ENCODE assay signal across 19 cellular contexts in genomic region chr13:100381595-100382224, GRCh38.
DNase-seq lines count a peak whose midpoint lies in the region; ATAC-seq and TF ChIP-seq lines count a peak whose summit lies in the region.
"Had no signal": no experiment of that assay in that cellular context is flagged by ENCODE, and none has a peak within 500 bp of the region (broad histone marks: within the 10 kb centered on the region; RNA-seq: fewer than 3 reads in every experiment).

No MANE protein-coding gene starts in this region.

- no peak overlapping the region for H3K4me3 ChIP-seq in choroid plexus epithelial cell (ENCODE audit: low read depth, low read length)
- H3K4me3 ChIP-seq in neuronal stem cell (ENCODE audit: low read length in 2 of 2), result no peak overlapping the region
- H3K4me3 ChIP-seq: BLaER1 treated with 17β-estradiol and CSF1 and Interleukin-3, amounts not matched to agents 10 nM and 100 nM; GM12878; SK-N-MC had no signal

- H3K27ac ChIP-seq in neuronal stem cell (replicated peaks; ENCODE audit: low read length), result no peak overlapping the region
- H3K27ac ChIP-seq: BLaER1 treated with 17β-estradiol and CSF1 and Interleukin-3, amounts not matched to agents 10 nM and 100 nM; RWPE1; SK-N-MC had no signal

- H3K36me3 ChIP-seq in neuronal stem cell (replicated peaks in 1 of 2; ENCODE audit: control insufficient read depth in 2 of 2, insufficient read depth in 2 of 2, low read length in 2 of 2), result peaks cover 0 to 2% of the 10 kb centered on the region in 2 donors

- ATAC-seq in Right ventricle myocardium inferior, result peak; percentile 13
- ATAC-seq in HG03520 (IDR thresholded peaks at IDR 0.05; ENCODE audit: unreplicated experiment), result no peak
- ATAC-seq in GM21619 (IDR thresholded peaks at IDR 0.05; ENCODE audit: unreplicated experiment), result no peak
- ATAC-seq: GM12878 had no signal

- WGBS in neuronal stem cell (ENCODE audit: extremely low coverage in 2 of 2, insufficient read length in 2 of 2, insufficient replicate concordance in 1 of 2), 2 donors, result no CpG with 5 or more reads among the region's 16 CpGs

- peak overlapping the region; percentile 38 for H3K14ac ChIP-seq in neuronal stem cell (ENCODE audit: low read length)

- peak overlapping the region; percentile 27 for H3K23ac ChIP-seq in neuronal stem cell (ENCODE audit: low read depth, low read length, poor library complexity)

- H2BK120ac ChIP-seq in neuronal stem cell (ENCODE audit: low read depth, low read length), result no peak overlapping the region

- H3K9ac ChIP-seq in neuronal stem cell (ENCODE audit: low read depth, low read length, poor library complexity), result no peak overlapping the region
- H3K9ac ChIP-seq: BLaER1 treated with 17β-estradiol and CSF1 and Interleukin-3, amounts not matched to agents 10 nM and 100 nM had no signal

- no peak overlapping the region for H3K4me2 ChIP-seq in neuronal stem cell (ENCODE audit: insufficient read depth, low read length, poor library complexity, severe bottlenecking)

- no peak overlapping the region for H3K4ac ChIP-seq in neuronal stem cell (ENCODE audit: low read length)

- intact Hi-C loops in Right ventricle myocardium inferior (cut with DNase I), result no loop called here
- intact Hi-C loops in cardiac septum (cut with DNase I), result no loop called here
- intact Hi-C loops in posterior vena cava (cut with DNase I), result no loop called here

- TF ChIP-seq CTCF in choroid plexus epithelial cell (conservative IDR thresholded peaks at IDR 0.05; ENCODE audit: low read depth, low read length), result no peak

- no peak overlapping the region for H3K18ac ChIP-seq in neuronal stem cell (ENCODE audit: low read length)

- peaks cover 3% of the 10 kb centered on the region for H3K79me1 ChIP-seq in neuronal stem cell (ENCODE audit: low read depth, low read length)

- no peak overlapping the region for H2AFZ ChIP-seq in neuronal stem cell (ENCODE audit: low read length)

- peaks cover 3 to 35% of the 10 kb centered on the region in 2 donors for H3K9me3 ChIP-seq in neuronal stem cell (replicated peaks in 1 of 2; ENCODE audit: control insufficient read depth in 2 of 2, insufficient read depth in 1 of 2, low read depth in 1 of 2, low read length in 2 of 2)

- H3K27me3 ChIP-seq in neuronal stem cell (ENCODE audit: control insufficient read depth in 3 of 3, insufficient read depth in 3 of 3, low read depth in 1 of 3, low read length in 3 of 3), result no peaks in the 10 kb centered on the region
- H3K27me3 ChIP-seq: BLaER1 treated with 17β-estradiol and CSF1 and Interleukin-3, amounts not matched to agents 10 nM and 100 nM had no signal

- peaks cover 0 to 3% of the 10 kb centered on the region in 2 donors for H3K4me1 ChIP-seq in neuronal stem cell (ENCODE audit: control insufficient read depth in 2 of 2, insufficient read depth in 1 of 2, low read depth in 1 of 2, low read length in 2 of 2)

- H2BK5ac ChIP-seq in neuronal stem cell (ENCODE audit: low read length), result no peak overlapping the region

- peak overlapping the region; percentile 9 for H2BK12ac ChIP-seq in neuronal stem cell (ENCODE audit: low read length)

- H4K91ac ChIP-seq in neuronal stem cell (ENCODE audit: low read depth, low read length, poor library complexity), result no peak overlapping the region

- no peak for DNase-seq in Right ventricle myocardium inferior (ENCODE audit: missing footprints)
- no peak for DNase-seq in cardiac septum (ENCODE audit: low spot score)
- peak; percentile 20 for DNase-seq in NCI-H1092 treated with DMSO at 0.1 percent for 48 hours (lab: John Stamatoyannopoulos, UW)
- DNase-seq in choroid plexus epithelial cell (ENCODE audit: low read depth), result peak; percentile 31
- DNase-seq in neuronal stem cell (ENCODE audit: low spot score), result no peak
- no peak for DNase-seq in posterior vena cava (ENCODE audit: low spot score)
- DNase-seq: 8988T; Karpas-422; NCI-H1436; NCI-H226; NCI-H526; NK-92 treated with Interleukin-12 subunit alpha and Interleukin-12 subunit beta, amount 100 ng/mL, for 24 hours; OCI-M1 had no signal

- no peak overlapping the region for H2BK15ac ChIP-seq in neuronal stem cell (ENCODE audit: low read length)

- no peak overlapping the region for H2AK5ac ChIP-seq in neuronal stem cell (ENCODE audit: low read depth, low read length)

- H4K8ac ChIP-seq in neuronal stem cell (ENCODE audit: low read depth, low read length), result no peak overlapping the region

Comparison
In these comparisons a context has a peak if more than half of its experiments do, and no peak if none do; other contexts are left out.
1. DNase-seq: peak in NCI-H1092 treated with DMSO at 0.1 percent for 48 hours (single experiment) and choroid plexus epithelial cell (single experiment); none in Right ventricle myocardium inferior (single experiment), cardiac septum (single experiment), neuronal stem cell (single experiment) and posterior vena cava (single experiment).